ENCODE assay signal across 12 cellular contexts in the genomic region with DNA sequence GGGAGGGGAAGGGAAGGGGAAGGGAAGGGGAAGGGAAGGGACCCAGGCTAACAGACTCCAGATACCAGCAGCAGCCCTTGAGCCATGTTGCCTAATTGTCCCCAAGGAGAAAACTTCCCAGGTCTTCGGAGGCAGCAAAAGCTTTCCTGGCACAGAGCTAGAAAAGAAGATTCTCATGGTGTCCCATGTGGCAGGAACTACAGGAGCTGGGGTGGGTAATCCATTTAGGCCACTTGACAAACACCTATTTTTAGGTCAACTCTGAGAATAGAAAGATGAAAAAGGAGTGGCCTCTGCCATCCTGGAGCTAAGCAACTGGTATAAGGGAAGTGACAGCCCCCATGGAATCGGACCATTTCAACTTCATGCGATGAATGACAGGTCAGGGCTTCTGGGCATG. TPM values are rescaled to one million over a fixed set of nuclear protein-coding genes. Genes with fewer than 3 reads are reported as not detected.
"Had no signal": no experiment of that assay in that cellular context is flagged by ENCODE, and none has a peak within 500 bp of the region (broad histone marks: within the 10 kb centered on the region; RNA-seq: fewer than 3 reads in every experiment).

No MANE protein-coding gene starts in this region.

RNA-seq across cellular contexts. Expression of a gene that starts 52.1 kb away (rescaled TPM):
- total RNA-seq: subcutaneous adipose tissue, suprapubic skin, thoracic aorta, thyroid gland, tibial nerve, transverse colon, upper lobe of left lung, upper lobe of right lung, ureter, urinary bladder, vagina had no signal
- polyA plus RNA-seq: stomach, urinary bladder had no signal
